9 cellular contexts compared by ENCODE assay signal in the genomic region with DNA sequence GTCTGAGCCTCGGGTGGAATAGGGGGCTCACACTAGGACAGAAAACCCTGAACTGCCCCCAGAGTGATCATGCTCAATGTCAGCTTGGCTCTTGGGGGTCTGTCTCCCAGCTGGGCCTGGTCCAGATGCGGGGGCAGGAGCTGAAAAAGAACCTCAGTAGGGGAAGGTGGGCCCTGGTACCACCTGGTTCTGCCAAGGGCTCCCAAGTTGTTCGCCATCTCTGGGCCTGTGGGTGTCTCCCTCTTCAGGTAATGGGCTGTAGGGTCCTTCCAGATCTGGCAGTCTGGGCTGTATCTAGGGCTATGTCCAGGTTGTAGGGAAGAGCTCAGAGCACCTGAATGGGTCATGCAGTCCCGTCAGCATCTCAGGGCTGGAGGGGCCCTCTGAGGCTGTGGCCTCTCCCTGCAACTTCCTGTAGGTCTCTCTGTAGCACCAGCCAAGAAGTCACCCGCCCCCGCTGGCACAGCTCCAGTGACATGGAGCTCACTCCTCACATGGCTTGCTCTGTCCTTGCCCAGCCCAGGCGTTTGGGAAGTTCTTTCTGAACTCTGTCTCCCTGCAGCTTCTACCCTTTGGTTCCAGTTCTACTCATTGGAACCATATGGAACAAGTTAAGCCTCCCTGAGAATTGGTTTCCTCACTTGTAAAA. TPM values are rescaled to one million over a fixed set of nuclear protein-coding genes. Genes with fewer than 3 reads are reported as not detected.
DNase-seq lines count a peak whose midpoint lies in the region; ATAC-seq and TF ChIP-seq lines count a peak whose summit lies in the region.
"Had no signal": no experiment of that assay in that cellular context is flagged by ENCODE, and none has a peak within 500 bp of the region (broad histone marks: within the 10 kb centered on the region; RNA-seq: fewer than 3 reads in every experiment).

No MANE protein-coding gene starts in this region.

- dilution Hi-C loops in IMR-90 (cut with HindIII; ENCODE audit: low sequenced_read_pairs, unreplicated experiment): no loop called here
- dilution Hi-C loops in mammary epithelial cell (cut with HindIII; ENCODE audit: low sequenced_read_pairs): no loop called here

- no peak for TF ChIP-seq POLR2A in IMR-90 (IDR thresholded peaks at IDR 0.05; ENCODE audit: low read depth, low read length)

- peak overlapping the region; percentile 59 for H4K91ac ChIP-seq in IMR-90 (ENCODE audit: insufficient read depth, low read depth, low read length)

- H3K4me2 ChIP-seq in IMR-90 (ENCODE audit: low read depth, low read length) (no peak overlapping the region), mammary epithelial cell (ENCODE audit: insufficient read depth, low read depth, low read length) (no peak overlapping the region)

- no peak overlapping the region for H2BK5ac ChIP-seq in IMR-90 (ENCODE audit: low read depth, low read length, poor library complexity, severe bottlenecking)

- H2AK5ac ChIP-seq in IMR-90 (ENCODE audit: low read depth, low read length): peak overlapping the region; percentile 45; the same call in 1 of the 2 replicates

- POLR2A ChIA-PET in IMR-90 (lab: Charles Lee; ENCODE audit: unreplicated experiment): no interaction called here

- H3K27me3 ChIP-seq in IMR-90 (ENCODE audit: control insufficient read depth, insufficient read depth, low read length): no peaks in the 10 kb centered on the region; the same call in 1 of the 2 replicates
- no peaks in the 10 kb centered on the region for H3K27me3 ChIP-seq in mammary epithelial cell (ENCODE audit: insufficient read depth, low read length)

- H3K56ac ChIP-seq in IMR-90 (ENCODE audit: extremely low read depth, insufficient read depth, low read length): no peak overlapping the region

- no peak for TF ChIP-seq RAD21 in IMR-90 (IDR thresholded peaks at IDR 0.05; ENCODE audit: low read length)

- H3K9me3 ChIP-seq in IMR-90 (ENCODE audit: control insufficient read depth, insufficient read depth, low read length) (no peaks in the 10 kb centered on the region), mammary epithelial cell (replicated peaks; ENCODE audit: insufficient read depth, low read length) (no peaks in the 10 kb centered on the region)

- H3K27ac ChIP-seq in IMR-90 (ENCODE audit: insufficient read depth, low read length) (no peak overlapping the region), mammary epithelial cell (ENCODE audit: insufficient read depth, low read depth, low read length) (no peak overlapping the region)

- H3K18ac ChIP-seq in IMR-90 (ENCODE audit: low read depth, low read length): no peak overlapping the region; the same call in 1 of the 2 replicates

- peak; percentile 59 for ATAC-seq in IMR-90 (ENCODE audit: low read depth)
- ATAC-seq in activated CD4-positive, CD25-positive, alpha-beta regulatory T cell treated with anti-CD3 and anti-CD28 coated beads, Interleukin-2, amount 50 U/mL, for 24 hours: no peak
- no peak for ATAC-seq in HG03196 (IDR thresholded peaks at IDR 0.05; ENCODE audit: unreplicated experiment)

- no peaks in the 10 kb centered on the region for H3K79me1 ChIP-seq in IMR-90 (ENCODE audit: low read depth in 1 of 2, low read length in 2 of 2)

- CTCF ChIA-PET in IMR-90 (lab: Yijun Ruan, JAX) (interaction anchor here (0.5 kb wide), 1 partner anchor 22 kb away, joined by 3 read pairs; no protein-coding TSS in a partner anchor), mammary epithelial cell (lab: Charles Lee; ENCODE audit: low non-redundant PET) (no interaction called here)

- H3K9me1 ChIP-seq in IMR-90 (ENCODE audit: insufficient read depth, low read length): 0 out of 2 replicates have a peak, but pooled peaks cover 5% of the 10 kb centered on the region

- no peak for TF ChIP-seq CTCF in IMR-90 (conservative IDR thresholded peaks at IDR 0.05; ENCODE audit: low read depth, low read length)
- no peak for TF ChIP-seq CTCF in mammary epithelial cell (conservative IDR thresholded peaks at IDR 0.05 in 1 of 2, IDR thresholded peaks at IDR 0.05 in 1 of 2; ENCODE audit: extremely low read depth in 1 of 2, insufficient read depth in 1 of 2, low read depth in 1 of 2, low read length in 2 of 2)

- WGBS in IMR-90 (ENCODE audit: extremely low coverage in 2 of 2, insufficient read length in 1 of 2), 2 experiments: 47% methylated on average over 5 of the region's 7 CpGs; no CpG with 5 or more reads in 1 of the 2 experiments
- 10% methylated on average over 6 of the region's 7 CpGs for WGBS in mammary epithelial cell (ENCODE audit: low coverage, missing lambda C conversion rate)

- H2AFZ ChIP-seq in IMR-90 (replicated peaks; ENCODE audit: low read length, poor library complexity) (peak overlapping the region; percentile 53), mammary epithelial cell (ENCODE audit: low read depth, low read length) (peak overlapping the region; percentile 81)

- H3K4ac ChIP-seq in IMR-90 (ENCODE audit: low read depth, low read length): peak overlapping the region; percentile 27; the same call in 1 of the 2 replicates

- no peaks in the 10 kb centered on the region for H3K79me2 ChIP-seq in mammary epithelial cell (ENCODE audit: insufficient read depth, low read length)

- peaks cover 9% of the 10 kb centered on the region for H3K4me1 ChIP-seq in IMR-90 (ENCODE audit: control insufficient read depth, insufficient read depth, low read length)
- H3K4me1 ChIP-seq in mammary epithelial cell (ENCODE audit: insufficient read depth, low read length): peaks cover 10% of the 10 kb centered on the region

- H3K36me3 ChIP-seq in IMR-90 (ENCODE audit: control insufficient read depth, insufficient read depth, low read length) (no peaks in the 10 kb centered on the region), mammary epithelial cell (ENCODE audit: insufficient read depth, low read length) (no peaks in the 10 kb centered on the region)

- no peak overlapping the region for H3K9ac ChIP-seq in IMR-90 (ENCODE audit: low read depth, low read length)
- no peak overlapping the region for H3K9ac ChIP-seq in mammary epithelial cell (ENCODE audit: insufficient read depth, low read length)

- H4K20me1 ChIP-seq in IMR-90 (ENCODE audit: insufficient read depth, low read length): no peaks in the 10 kb centered on the region
- H4K20me1 ChIP-seq in mammary epithelial cell (ENCODE audit: insufficient read depth, low read length): no peaks in the 10 kb centered on the region

- H4K8ac ChIP-seq in IMR-90 (ENCODE audit: low read depth in 2 of 2, low read length in 2 of 2): peak overlapping the region; percentile 76 to 77; a peak in 3 of 4 replicates

- H2BK15ac ChIP-seq in IMR-90 (ENCODE audit: low read depth, low read length): no peak overlapping the region

- DNase-seq in IMR-90: peak; percentile 52
- peak; percentile 26 for DNase-seq in mammary epithelial cell
- DNase-seq in iris pigment epithelial cell (ENCODE audit: low read depth): peak; percentile 55
- peak; percentile 88 for DNase-seq in superior temporal gyrus (ENCODE audit: extremely low spot score)
- no peak for DNase-seq in GM19238 (ENCODE audit: insufficient read length, low spot score)
- no peak for DNase-seq in NCI-H2227 (lab: John Stamatoyannopoulos, UW; ENCODE audit: unreplicated experiment)
- DNase-seq: stimulated activated CD4-positive, alpha-beta T cell treated with anti-CD3 and anti-CD28 coated beads, Interleukin-15, amount 100 ng/mL, for 24 hours had no signal

- H3K4me3 ChIP-seq in IMR-90 (ENCODE audit: insufficient read depth, low read depth, low read length): no peak overlapping the region
- H3K4me3 ChIP-seq in mammary epithelial cell (replicated peaks in 1 of 3; ENCODE audit: insufficient read depth in 1 of 3, low read depth in 2 of 3, low read length in 3 of 3): no peak overlapping the region

- no peak overlapping the region for H3K23ac ChIP-seq in IMR-90 (ENCODE audit: low read depth, low read length)

- BruUV-seq in IMR-90 (replicated peaks; lab: Mats Ljungman, UMichigan): no TSS peak
- BruUV-seq in mammary epithelial cell (replicated peaks; lab: Mats Ljungman, UMichigan): no TSS peak

- peak overlapping the region; percentile 45; the same call in 1 of the 2 replicates for H4K5ac ChIP-seq in IMR-90 (ENCODE audit: low read depth, low read length)

- in situ Hi-C loops in IMR-90 (cut with MboI; ENCODE audit: low sequenced_read_pairs) (no loop called here), mammary epithelial cell (cut with MboI; ENCODE audit: low sequenced_read_pairs in 2 of 2) (no loop called here)

- peak overlapping the region; percentile 52 for H2AK9ac ChIP-seq in IMR-90 (replicated peaks; ENCODE audit: low read depth, low read length, poor library complexity)

- intact Hi-C loops in IMR-90 (cut with micrococcal nuclease) (no loop called here), mammary epithelial cell (cut with micrococcal nuclease) (no loop called here)

- H2BK20ac ChIP-seq in IMR-90 (ENCODE audit: low read depth, low read length): peak overlapping the region; percentile 14; the same call in 1 of the 2 replicates

- H2BK120ac ChIP-seq in IMR-90 (ENCODE audit: low read depth, low read length): no peak overlapping the region

- H3K14ac ChIP-seq in IMR-90 (replicated peaks; ENCODE audit: low read depth, low read length): no peak overlapping the region

TF ChIP-seq in IMR-90, 13 proteins besides CTCF, POLR2A, EP300 and RAD21:
- TF ChIP-seq SMC3 (IDR thresholded peaks at IDR 0.05; ENCODE audit: low read depth, low read length) (no peak), RFX5 (IDR thresholded peaks at IDR 0.05; ENCODE audit: low read depth, low read length) (no peak), RCOR1 (IDR thresholded peaks at IDR 0.05; ENCODE audit: insufficient replicate concordance, low read length) (no peak), CEBPB (IDR thresholded peaks at IDR 0.05; ENCODE audit: low read depth, low read length) (no peak), MXI1 (IDR thresholded peaks at IDR 0.05; ENCODE audit: borderline replicate concordance, low read depth, low read length) (no peak), MAZ (IDR thresholded peaks at IDR 0.05; ENCODE audit: borderline replicate concordance, low read depth, low read length) (no peak), FOS (IDR thresholded peaks at IDR 0.05; ENCODE audit: low read depth, low read length) (no peak)

RNA-seq across cellular contexts. Expression of a gene that starts 33.0 kb away (rescaled TPM):
- total RNA-seq in IMR-90 (2012; rRNA removed): not detected in 2 replicates
- polyA plus RNA-seq in IMR-90 (2012; rRNA removed): not detected in 2 replicates
- not detected in 2 replicates for polyA plus RNA-seq in IMR-90 (2012; cell fraction: cytosol; rRNA removed)
- polyA plus RNA-seq in IMR-90 (2012; cell fraction: nucleus; rRNA removed; ENCODE audit: low replicate concordance): not detected in 2 replicates
- total RNA-seq in mammary epithelial cell: 10 to 100 TPM in 1 of 2 donors, not detected in 1; 10.7 TPM
- not detected for polyA plus RNA-seq in mammary epithelial cell
- not detected for polyA minus RNA-seq in mammary epithelial cell

RNA-seq across cellular contexts. Expression of a gene that starts 39.8 kb away (rescaled TPM):
- total RNA-seq in IMR-90 (2012; rRNA removed) (14.4 and 16.5 TPM in 2 replicates), mammary epithelial cell (10 to 100 TPM; 38.8 to 40.7 TPM)
- polyA plus RNA-seq in IMR-90 (2012; rRNA removed) (21.0 and 22.1 TPM in 2 replicates), mammary epithelial cell (35.4 TPM)
- 21.3 and 24.6 TPM in 2 replicates for polyA plus RNA-seq in IMR-90 (2012; cell fraction: cytosol; rRNA removed)
- 95.1 and 119 TPM in 2 replicates for polyA plus RNA-seq in IMR-90 (2012; cell fraction: nucleus; rRNA removed; ENCODE audit: low replicate concordance)
- polyA minus RNA-seq in mammary epithelial cell: 33.2 TPM

Comparison
In these comparisons a context has a peak if more than half of its experiments do, and no peak if none do; other contexts are left out.
1. DNase-seq: peak in IMR-90 (single experiment), mammary epithelial cell (single experiment), iris pigment epithelial cell (single experiment) and superior temporal gyrus (single experiment); none in GM19238 (single experiment) and NCI-H2227 (single experiment).